Comparison of ENCODE assay signal across 9 cellular contexts in the genomic region with DNA sequence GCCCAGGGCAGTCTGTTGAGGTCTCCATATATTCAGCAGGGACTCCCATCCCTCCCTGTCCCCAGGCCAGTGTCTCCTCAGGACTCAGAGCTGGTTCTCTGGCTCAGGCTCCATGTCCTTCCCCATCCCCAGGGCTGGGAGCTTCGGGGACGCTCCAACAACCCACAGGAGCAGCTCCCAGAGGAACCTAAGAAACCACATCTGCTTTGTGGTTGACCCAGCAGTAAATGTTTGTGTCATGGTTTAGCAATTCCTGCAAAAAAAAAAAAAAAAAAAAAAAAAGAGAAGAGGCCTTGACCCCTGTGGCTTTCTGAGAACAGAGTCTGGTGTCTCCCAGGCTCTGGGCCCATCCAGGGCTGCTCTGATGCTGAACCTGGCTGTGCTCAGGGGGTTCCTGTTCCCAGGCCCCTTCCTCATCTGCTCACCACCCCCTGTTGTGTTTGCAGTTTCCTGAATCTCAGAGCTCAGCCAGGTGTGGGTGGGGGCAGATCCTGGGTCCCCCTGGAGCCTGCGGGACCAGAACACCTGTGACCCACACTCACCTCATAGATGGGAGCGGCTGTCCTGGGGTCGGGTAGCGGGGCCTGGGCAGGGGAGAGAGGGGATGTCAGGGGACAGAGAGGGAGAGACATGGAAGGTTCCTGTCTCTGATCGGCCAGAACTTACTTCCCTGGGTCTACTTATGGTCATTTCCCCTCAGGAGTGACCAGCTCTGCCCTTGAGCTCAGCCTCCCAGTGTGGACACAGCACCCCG. TPM values are rescaled to one million over a fixed set of nuclear protein-coding genes. Genes with fewer than 3 reads are reported as not detected.
DNase-seq lines count a peak whose midpoint lies in the region; ATAC-seq and TF ChIP-seq lines count a peak whose summit lies in the region.
"Had no signal": no experiment of that assay in that cellular context is flagged by ENCODE, and none has a peak within 500 bp of the region (broad histone marks: within the 10 kb centered on the region; RNA-seq: fewer than 3 reads in every experiment).

No MANE protein-coding gene starts in this region.

- no peak overlapping the region for H3K4me2 ChIP-seq in HCT116 (ENCODE audit: low read length)

- DNase-seq in A172 (ENCODE audit: low spot score), result peak; percentile 81
- DNase-seq in HCT116 (ENCODE audit: low read depth, low spot score), result no peak
- peak; percentile 51 for DNase-seq in astrocyte of the hippocampus (ENCODE audit: low read depth, low spot score)
- DNase-seq in islet precursor cell, result peak; percentile 58
- DNase-seq in posterior vena cava (ENCODE audit: low spot score), result no peak
- DNase-seq in retina, result no peak

- no peaks in the 10 kb centered on the region for H3K79me2 ChIP-seq in HCT116 (ENCODE audit: insufficient read depth, low read length)

- POLR2A ChIA-PET in HCT116 (lab: Charles Lee), result no interaction called here

- BruUV-seq in HCT116 (replicated peaks; lab: Mats Ljungman, UMichigan), result no TSS peak

- RAD21 ChIA-PET in HCT116 (lab: Charles Lee; ENCODE audit: low non-redundant PET in 1 of 2, low total read pairs in 2 of 2, uncharacterized antibody in 2 of 2, unreplicated experiment in 2 of 2), result no interaction called here

- no peaks in the 10 kb centered on the region for H3K36me3 ChIP-seq in HCT116 (ENCODE audit: control insufficient read depth in 1 of 2, insufficient read depth in 2 of 2, low read length in 2 of 2)

- no peak overlapping the region for H3K27ac ChIP-seq in HCT116 (ENCODE audit: low read depth, low read length)

- H3K4me3 ChIP-seq in HCT116 (replicated peaks in 1 of 2; ENCODE audit: low read depth in 1 of 2, low read length in 2 of 2), result no peak overlapping the region

- intact Hi-C loops in HCT116 (cut with micrococcal nuclease) (no loop called here), posterior vena cava (cut with DNase I) (no loop called here)

- no peak for TF ChIP-seq CTCF in HCT116 (IDR thresholded peaks at IDR 0.05 in 2 of 3, conservative IDR thresholded peaks at IDR 0.05 in 1 of 3; ENCODE audit: borderline replicate concordance in 1 of 3, insufficient read depth in 1 of 3, low read depth in 2 of 3, low read length in 2 of 3)

- H4K20me1 ChIP-seq in HCT116 (ENCODE audit: insufficient read depth), result no peaks in the 10 kb centered on the region

- CTCF ChIA-PET in HCT116 (lab: Charles Lee), result interaction anchor here (0.7 kb wide), 1 partner anchor 205 kb away, joined by 4 read pairs; no protein-coding TSS in a partner anchor

- TF ChIP-seq RAD21 in HCT116 (IDR thresholded peaks at IDR 0.05; ENCODE audit: low read depth), result no peak

- no peak overlapping the region for H2AFZ ChIP-seq in HCT116 (ENCODE audit: low read depth, low read length, poor library complexity, severe bottlenecking)

- no peaks in the 10 kb centered on the region for H3K9me3 ChIP-seq in HCT116 (ENCODE audit: control insufficient read depth in 1 of 2, insufficient read depth in 1 of 2, low read depth in 1 of 2, low read length in 2 of 2)

- peak; percentile 42; the same call in 1 of the 2 replicates for ATAC-seq in HCT116
- no peak for ATAC-seq in HG03354 (IDR thresholded peaks at IDR 0.05; ENCODE audit: poor library complexity, severe bottlenecking, unreplicated experiment)
- ATAC-seq in HG03135 (IDR thresholded peaks at IDR 0.05; ENCODE audit: unreplicated experiment), result no peak
- ATAC-seq: WTC11 had no signal

- no peaks in the 10 kb centered on the region for H3K4me1 ChIP-seq in HCT116 (ENCODE audit: control insufficient read depth in 1 of 2, insufficient read depth in 2 of 2, low read length in 2 of 2)

- no peak overlapping the region for H3K9ac ChIP-seq in HCT116 (ENCODE audit: low read length)

- TF ChIP-seq POLR2A in HCT116 (IDR thresholded peaks at IDR 0.05; ENCODE audit: borderline replicate concordance, extremely low read depth, insufficient read depth, insufficient read length), result no peak

- no peaks in the 10 kb centered on the region for H3K27me3 ChIP-seq in HCT116 (ENCODE audit: insufficient read depth, low read length)

- H3K9me2 ChIP-seq in HCT116 (ENCODE audit: insufficient read depth), result no peaks in the 10 kb centered on the region

TF ChIP-seq in HCT116, 20 proteins besides CTCF, POLR2A, EP300 and RAD21:
- TF ChIP-seq EGR1 (IDR thresholded peaks at IDR 0.05; ENCODE audit: low read depth) (no peak), CBX3 (IDR thresholded peaks at IDR 0.05; ENCODE audit: low read depth) (no peak), EZH2phosphoT487 (IDR thresholded peaks at IDR 0.05; ENCODE audit: borderline replicate concordance) (no peak), EZH2 (IDR thresholded peaks at IDR 0.05) (no peak), ELF1 (IDR thresholded peaks at IDR 0.05; ENCODE audit: borderline replicate concordance, low read depth) (no peak), SIN3A (IDR thresholded peaks at IDR 0.05; ENCODE audit: low read depth) (no peak), ZNF274 (IDR thresholded peaks at IDR 0.05; ENCODE audit: low read depth, low read length) (no peak)
- TF ChIP-seq, protein P1, sequence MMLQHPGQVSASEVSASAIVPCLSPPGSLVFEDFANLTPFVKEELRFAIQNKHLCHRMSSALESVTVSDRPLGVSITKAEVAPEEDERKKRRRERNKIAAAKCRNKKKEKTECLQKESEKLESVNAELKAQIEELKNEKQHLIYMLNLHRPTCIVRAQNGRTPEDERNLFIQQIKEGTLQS (IDR thresholded peaks at IDR 0.05), result no peak
- TF ChIP-seq, protein P2, sequence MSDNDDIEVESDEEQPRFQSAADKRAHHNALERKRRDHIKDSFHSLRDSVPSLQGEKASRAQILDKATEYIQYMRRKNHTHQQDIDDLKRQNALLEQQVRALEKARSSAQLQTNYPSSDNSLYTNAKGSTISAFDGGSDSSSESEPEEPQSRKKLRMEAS (IDR thresholded peaks at IDR 0.05), result no peak

RNA-seq across cellular contexts. Expression of gene CEACAM1, which starts 25.2 kb away (rescaled TPM):
- 0.67 and 2.2 TPM in 2 replicates for total RNA-seq in A172 (2014; rRNA removed; shearing (Covaris generic))
- total RNA-seq in HCT116 (2021; ENCODE audit: unreplicated experiment) (1.2 TPM), posterior vena cava (1 to 10 TPM; 2.6 to 3.0 TPM)
- 0.74 and 0.82 TPM in 2 replicates for polyA plus RNA-seq in HCT116 (2012)

RNA-seq across cellular contexts. Expression of gene CEACAM8, which starts 41.3 kb away (rescaled TPM):
- total RNA-seq in A172 (2014; rRNA removed; shearing (Covaris generic)), result not detected in 2 replicates
- total RNA-seq in HCT116 (2021; ENCODE audit: unreplicated experiment) (not detected), posterior vena cava (under 1 TPM in 1 of 2 donors, not detected in 1; 0.23 TPM)
- not detected in 2 replicates for polyA plus RNA-seq in HCT116 (2012)
- total RNA-seq: WTC11 had no signal

Comparison
In these comparisons a context has a peak if more than half of its experiments do, and no peak if none do; other contexts are left out.
1. DNase-seq: peak in A172 (single experiment), astrocyte of the hippocampus (single experiment) and islet precursor cell (single experiment); none in HCT116 (single experiment), posterior vena cava (single experiment) and retina (single experiment).